11 cellular contexts compared by ENCODE assay signal in genomic region chr15:70493787-70494514, GRCh38.
DNase-seq lines count a peak whose midpoint lies in the region; ATAC-seq lines count a peak whose summit lies in the region.
"Had no signal": no experiment of that assay in that cellular context is flagged by ENCODE, and none has a peak within 500 bp of the region (broad histone marks: within the 10 kb centered on the region; RNA-seq: fewer than 3 reads in every experiment).

No MANE protein-coding gene starts in this region.

- peak overlapping the region; percentile 85 for H4K91ac ChIP-seq in mesenchymal stem cell (ENCODE audit: low read length)

- no peak for ATAC-seq in activated naive CD8-positive, alpha-beta T cell treated with anti-CD3 and anti-CD28 coated beads, Interleukin-2, amount 50 U/mL, for 24 hours
- ATAC-seq in HG03439 (IDR thresholded peaks at IDR 0.05; ENCODE audit: unreplicated experiment): no peak
- ATAC-seq in HG03342 (IDR thresholded peaks at IDR 0.05; ENCODE audit: unreplicated experiment): no peak

- H3K4me3 ChIP-seq in HUES48 (ENCODE audit: low read depth, low read length) (no peak overlapping the region), mesenchymal stem cell (ENCODE audit: insufficient read depth in 1 of 2, low read depth in 1 of 2, low read length in 2 of 2) (no peak overlapping the region)
- H3K4me3 ChIP-seq: lung, testis had no signal

- peak overlapping the region; percentile 84 to 99 for H2BK12ac ChIP-seq in mesenchymal stem cell (ENCODE audit: low read length in 2 of 2)

- H3K27me3 Mint-ChIP-seq in activated naive CD8-positive, alpha-beta T cell treated with anti-CD3 and anti-CD28 coated beads, Interleukin-2, amount 50 U/mL, for 24 hours: peaks cover 37% of the 10 kb centered on the region

- no peaks in the 10 kb centered on the region for H3K9me3 ChIP-seq in HUES48 (ENCODE audit: control insufficient read depth, insufficient read depth, low read length)
- H3K9me3 ChIP-seq in mesenchymal stem cell (ENCODE audit: control insufficient read depth, low read length): no peaks in the 10 kb centered on the region
- H3K9me3 ChIP-seq: testis had no signal

- no peaks in the 10 kb centered on the region for H3K79me1 ChIP-seq in mesenchymal stem cell (replicated peaks; ENCODE audit: low read length, poor library complexity, severe bottlenecking)

- H2AK5ac ChIP-seq in mesenchymal stem cell (ENCODE audit: low read length, severe bottlenecking): peak overlapping the region; percentile 78

- H3K14ac ChIP-seq in mesenchymal stem cell (ENCODE audit: low read length in 2 of 2): peak overlapping the region in 1 of 2 experiments; percentile 30

- 75% methylated on average over 13 of the region's 13 CpGs for WGBS in mesenchymal stem cell

- H3K27me3 ChIP-seq in HUES48 (ENCODE audit: control insufficient read depth, insufficient read depth, low read length) (no peaks in the 10 kb centered on the region), mesenchymal stem cell (ENCODE audit: control insufficient read depth in 1 of 2, insufficient read depth in 1 of 2, low read length in 2 of 2) (peaks cover 0 to 46% of the 10 kb centered on the region in 2 experiments)
- H3K27me3 ChIP-seq: testis had no signal

- peak; percentile 63 for DNase-seq in D341Med (ENCODE audit: low spot score)
- no peak for DNase-seq in activated naive CD8-positive, alpha-beta T cell treated with anti-CD3 and anti-CD28 coated beads, Interleukin-2, amount 50 U/mL, for 24 hours
- DNase-seq in mesenchymal stem cell: peak; percentile 78
- no peak for DNase-seq in HPDE6-E6E7 (ENCODE audit: extremely low spot score)
- DNase-seq in activated gamma-delta T cell (lab: John Stamatoyannopoulos, UW): no peak
- DNase-seq: effector CD4-positive, alpha-beta T cell; testis had no signal

- H3K4me1 Mint-ChIP-seq in activated naive CD8-positive, alpha-beta T cell treated with anti-CD3 and anti-CD28 coated beads, Interleukin-2, amount 50 U/mL, for 24 hours: peaks cover 58% of the 10 kb centered on the region

- H3K18ac ChIP-seq in mesenchymal stem cell (ENCODE audit: low read depth in 1 of 2, low read length in 2 of 2): peak overlapping the region; percentile 91 to 98

- H3K27ac ChIP-seq in HUES48 (ENCODE audit: low read depth, low read length) (peak overlapping the region; percentile 56), mesenchymal stem cell (ENCODE audit: low read length, poor library complexity, severe bottlenecking) (peak overlapping the region; percentile 86)
- H3K27ac ChIP-seq: testis had no signal

- H2BK5ac ChIP-seq in mesenchymal stem cell (ENCODE audit: low read depth, low read length, poor library complexity, severe bottlenecking): no peak overlapping the region

- H4K8ac ChIP-seq in mesenchymal stem cell (ENCODE audit: low read length): peak overlapping the region; percentile 19

- H3K4me1 ChIP-seq in HUES48 (ENCODE audit: control insufficient read depth, insufficient read depth, low read length) (0 out of 2 replicates have a peak, but pooled peaks cover 5% of the 10 kb centered on the region), mesenchymal stem cell (ENCODE audit: control insufficient read depth, insufficient read depth, low read depth, low read length) (peaks cover 38% of the 10 kb centered on the region)
- H3K4me1 ChIP-seq: testis had no signal

- no peak overlapping the region for H2BK15ac ChIP-seq in mesenchymal stem cell (ENCODE audit: low read depth, poor library complexity, severe bottlenecking)

- H3K36me3 ChIP-seq in HUES48 (ENCODE audit: control insufficient read depth, insufficient read depth, low read length) (no peaks in the 10 kb centered on the region), mesenchymal stem cell (ENCODE audit: control insufficient read depth in 1 of 2, insufficient read depth in 2 of 2, low read depth in 1 of 2, low read length in 2 of 2) (no peaks in the 10 kb centered on the region)

- H3K23ac ChIP-seq in mesenchymal stem cell (ENCODE audit: low read length in 2 of 2): no peak overlapping the region

- H2AFZ ChIP-seq in mesenchymal stem cell (ENCODE audit: low read depth, low read length): no peak overlapping the region

- H3K4me3 Mint-ChIP-seq in activated naive CD8-positive, alpha-beta T cell treated with anti-CD3 and anti-CD28 coated beads, Interleukin-2, amount 50 U/mL, for 24 hours: no peak overlapping the region

- H3K27ac Mint-ChIP-seq in activated naive CD8-positive, alpha-beta T cell treated with anti-CD3 and anti-CD28 coated beads, Interleukin-2, amount 50 U/mL, for 24 hours: peak overlapping the region; percentile 33

- peak overlapping the region; percentile 66 to 79 for H3K4ac ChIP-seq in mesenchymal stem cell (ENCODE audit: low read depth in 1 of 2, low read length in 2 of 2)

- H3K9me3 Mint-ChIP-seq in activated naive CD8-positive, alpha-beta T cell treated with anti-CD3 and anti-CD28 coated beads, Interleukin-2, amount 50 U/mL, for 24 hours: no peaks in the 10 kb centered on the region

- no peak overlapping the region for H3K9ac ChIP-seq in HUES48 (ENCODE audit: low read depth, low read length)
- H3K9ac ChIP-seq in mesenchymal stem cell (ENCODE audit: low read length): no peak overlapping the region

- H3K36me3 Mint-ChIP-seq in activated naive CD8-positive, alpha-beta T cell treated with anti-CD3 and anti-CD28 coated beads, Interleukin-2, amount 50 U/mL, for 24 hours (ENCODE audit: low read depth): no peaks in the 10 kb centered on the region

- no peak overlapping the region for H2BK120ac ChIP-seq in mesenchymal stem cell (ENCODE audit: low read depth, low read length)

- peak overlapping the region; percentile 34 for H3K4me2 ChIP-seq in mesenchymal stem cell (ENCODE audit: low read length, poor library complexity, severe bottlenecking)

Comparison
In these comparisons a context has a peak if more than half of its experiments do, and no peak if none do; other contexts are left out.
1. DNase-seq: peak in D341Med (single experiment) and mesenchymal stem cell (single experiment); none in activated naive CD8-positive, alpha-beta T cell treated with anti-CD3 and anti-CD28 coated beads, Interleukin-2, amount 50 U/mL, for 24 hours (single experiment), HPDE6-E6E7 (single experiment) and activated gamma-delta T cell (single experiment).